ENCODE assay signal across 1 cellular context in the genomic region with DNA sequence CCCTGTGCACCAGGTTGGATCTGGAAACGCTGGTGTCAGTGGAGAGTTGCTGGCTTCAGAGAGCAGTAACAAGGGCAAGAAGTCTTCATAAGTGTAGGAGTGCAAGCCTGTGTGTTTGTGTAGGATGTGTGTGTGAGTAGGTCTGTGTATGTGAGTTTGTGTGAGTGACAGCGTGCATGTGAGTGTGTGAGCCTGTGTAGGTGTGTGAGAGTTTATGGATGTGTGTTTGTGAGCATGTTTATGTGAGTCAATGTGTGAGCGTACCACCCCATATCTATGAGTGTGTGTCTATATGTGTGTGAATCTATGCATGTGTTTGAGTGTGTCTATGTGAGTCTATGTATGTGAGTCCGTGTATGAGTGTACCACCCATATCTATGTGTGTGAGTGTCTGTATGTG.
TF ChIP-seq lines count a peak whose summit lies in the region.

No MANE protein-coding gene starts in this region.

TF ChIP-seq in GM12878, 131 proteins besides CTCF, POLR2A, EP300 and RAD21 (continued from another document):
- TF ChIP-seq, protein P1, sequence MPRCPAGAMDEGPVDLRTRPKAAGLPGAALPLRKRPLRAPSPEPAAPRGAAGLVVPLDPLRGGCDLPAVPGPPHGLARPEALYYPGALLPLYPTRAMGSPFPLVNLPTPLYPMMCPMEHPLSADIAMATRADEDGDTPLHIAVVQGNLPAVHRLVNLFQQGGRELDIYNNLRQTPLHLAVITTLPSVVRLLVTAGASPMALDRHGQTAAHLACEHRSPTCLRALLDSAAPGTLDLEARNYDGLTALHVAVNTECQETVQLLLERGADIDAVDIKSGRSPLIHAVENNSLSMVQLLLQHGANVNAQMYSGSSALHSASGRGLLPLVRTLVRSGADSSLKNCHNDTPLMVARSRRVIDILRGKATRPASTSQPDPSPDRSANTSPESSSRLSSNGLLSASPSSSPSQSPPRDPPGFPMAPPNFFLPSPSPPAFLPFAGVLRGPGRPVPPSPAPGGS (IDR thresholded peaks at IDR 0.05; ENCODE audit: borderline replicate concordance, insufficient read depth, low read depth, low read length, poor library complexity, severe bottlenecking), result peak; percentile 67
- TF ChIP-seq POLR2AphosphoS2 (IDR thresholded peaks at IDR 0.05; ENCODE audit: low read depth, low read length) (no peak), GABPA (IDR thresholded peaks at IDR 0.05; ENCODE audit: low read depth) (no peak), HDGF (IDR thresholded peaks at IDR 0.05) (0 out of 2 replicates have a peak, but pooled peaks have one; percentile 22)
